ENCODE assay signal across 14 cellular contexts in the genomic region with DNA sequence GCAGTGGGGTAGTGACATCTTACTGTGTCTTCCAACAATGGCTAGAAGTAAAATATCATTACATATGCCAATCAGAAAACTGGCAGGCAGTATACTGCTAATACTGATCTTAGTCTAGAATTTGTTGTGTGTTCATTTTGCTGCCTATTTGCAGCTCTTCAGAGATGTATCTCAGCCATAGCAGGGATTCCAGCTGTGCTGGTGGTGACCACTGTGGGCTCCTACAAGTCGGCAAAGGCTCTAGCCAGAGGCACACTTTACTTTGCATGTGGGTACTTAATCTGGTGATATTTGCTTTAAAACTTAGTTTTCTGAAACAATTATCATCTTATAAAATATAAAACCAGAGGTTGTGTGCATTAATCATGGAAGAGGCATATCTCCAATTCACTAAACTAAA.
DNase-seq lines count a peak whose midpoint lies in the region; ATAC-seq and TF ChIP-seq lines count a peak whose summit lies in the region.
"Had no signal": no experiment of that assay in that cellular context is flagged by ENCODE, and none has a peak within 500 bp of the region (broad histone marks: within the 10 kb centered on the region; RNA-seq: fewer than 3 reads in every experiment).

No MANE protein-coding gene starts in this region.

- peak overlapping the region in 9 of 10 donors; percentile 5 to 81 (median 61) for H3K27ac ChIP-seq in heart right ventricle
- H3K27ac ChIP-seq in tibial artery: peak overlapping the region in 1 of 2 donors; percentile 17
- H3K27ac ChIP-seq: GM23248, PC-9 had no signal

- WGBS in heart right ventricle, 2 donors: 56 to 70% methylated on average over 1 of the region's 1 CpG

- H3K4me1 ChIP-seq in heart right ventricle (peaks cover 0 to 51% (median 29%) of the 10 kb centered on the region in 9 donors), tibial artery (peaks cover 0 to 28% (median 23%) of the 10 kb centered on the region in 4 donors)

- DNase-seq in heart right ventricle (no peak), left cardiac atrium (no peak), dermis blood vessel endothelial cell (peak; percentile 4), NCI-H2227 (lab: John Stamatoyannopoulos, UW; ENCODE audit: unreplicated experiment) (no peak), MCF 10A (ENCODE audit: unreplicated experiment) (no peak), tibial artery (no peak)
- DNase-seq in naive thymus-derived CD8-positive, alpha-beta T cell: no peak
- DNase-seq in activated naive CD8-positive, alpha-beta T cell treated with anti-CD3 and anti-CD28 coated beads for 36 hours: no peak
- DNase-seq: GF-D8, KBM-7, NCI-H1694, NCI-H446, PC-9 had no signal

- peaks cover 11 to 51% (median 34%) of the 10 kb centered on the region in 4 donors for H3K4me1 Mint-ChIP-seq in naive thymus-derived CD8-positive, alpha-beta T cell
- peaks cover 41% of the 10 kb centered on the region for H3K4me1 Mint-ChIP-seq in activated naive CD8-positive, alpha-beta T cell treated with anti-CD3 and anti-CD28 coated beads for 36 hours
- H3K4me1 Mint-ChIP-seq in MCF 10A (ENCODE audit: insufficient read depth, unreplicated experiment): no peaks in the 10 kb centered on the region

- TF ChIP-seq CTCF in heart right ventricle (IDR thresholded peaks at IDR 0.05): no peak
- TF ChIP-seq CTCF in MCF 10A (IDR thresholded peaks at IDR 0.05; ENCODE audit: unreplicated experiment): no peak
- no peak for TF ChIP-seq CTCF in tibial artery (IDR thresholded peaks at IDR 0.05)

- H3K27me3 ChIP-seq in heart right ventricle: no peaks in the 10 kb centered on the region
- H3K27me3 ChIP-seq in tibial artery: no peaks in the 10 kb centered on the region

- peak in 1 of 8 donors; percentile 11 for ATAC-seq in heart right ventricle
- ATAC-seq in left cardiac atrium: no peak
- ATAC-seq in naive thymus-derived CD8-positive, alpha-beta T cell: no peak

- H3K4me3 ChIP-seq in heart right ventricle (no peak overlapping the region), tibial artery (no peak overlapping the region)
- H3K4me3 ChIP-seq: GM23248, PC-9 had no signal

- POLR2A ChIA-PET in naive thymus-derived CD8-positive, alpha-beta T cell (lab: Charles Lee): no interaction called here
- POLR2A ChIA-PET in MCF 10A (lab: Yijun Ruan, JAX): interaction anchor here (0.7 kb wide), 1 partner anchor 1052 kb away, joined by 3 read pairs; no protein-coding TSS in a partner anchor

- peak overlapping the region in 6 of 10 donors; percentile 36 to 87 (median 54) for H3K27ac Mint-ChIP-seq in naive thymus-derived CD8-positive, alpha-beta T cell
- no peak overlapping the region for H3K27ac Mint-ChIP-seq in activated naive CD8-positive, alpha-beta T cell treated with anti-CD3 and anti-CD28 coated beads for 36 hours
- H3K27ac Mint-ChIP-seq in MCF 10A (ENCODE audit: low read depth, unreplicated experiment): no peak overlapping the region

- no peaks in the 10 kb centered on the region for H3K27me3 Mint-ChIP-seq in naive thymus-derived CD8-positive, alpha-beta T cell
- H3K27me3 Mint-ChIP-seq in activated naive CD8-positive, alpha-beta T cell treated with anti-CD3 and anti-CD28 coated beads for 36 hours: no peaks in the 10 kb centered on the region
- no peaks in the 10 kb centered on the region for H3K27me3 Mint-ChIP-seq in MCF 10A (ENCODE audit: insufficient read depth, unreplicated experiment)

- H3K36me3 ChIP-seq in heart right ventricle: peaks cover 0 to 35% (median 11%) of the 10 kb centered on the region in 9 donors
- H3K36me3 ChIP-seq in tibial artery: peaks cover 11 to 19% (median 16%) of the 10 kb centered on the region in 3 donors

- no TSS peak for BruUV-seq in MCF 10A (replicated peaks; lab: Mats Ljungman, UMichigan)

- H3K4me3 Mint-ChIP-seq in naive thymus-derived CD8-positive, alpha-beta T cell: no peak overlapping the region
- no peak overlapping the region for H3K4me3 Mint-ChIP-seq in activated naive CD8-positive, alpha-beta T cell treated with anti-CD3 and anti-CD28 coated beads for 36 hours
- H3K4me3 Mint-ChIP-seq in MCF 10A (ENCODE audit: unreplicated experiment): no peak overlapping the region

- H3K36me3 Mint-ChIP-seq in naive thymus-derived CD8-positive, alpha-beta T cell: peaks cover 0 to 58% (median 4%) of the 10 kb centered on the region in 3 donors
- peaks cover 1% of the 10 kb centered on the region for H3K36me3 Mint-ChIP-seq in activated naive CD8-positive, alpha-beta T cell treated with anti-CD3 and anti-CD28 coated beads for 36 hours
- peaks cover 4% of the 10 kb centered on the region for H3K36me3 Mint-ChIP-seq in MCF 10A (ENCODE audit: insufficient read depth, unreplicated experiment)

- H3K9me3 ChIP-seq in heart right ventricle (no peaks in the 10 kb centered on the region), tibial artery (no peaks in the 10 kb centered on the region)

- intact Hi-C loops in heart right ventricle (cut with DNase I): no loop called here
- intact Hi-C loops in left cardiac atrium (cut with DNase I): no loop called here
- intact Hi-C loops in MCF 10A (cut with micrococcal nuclease): no loop called here
- intact Hi-C loops in tibial artery (cut with DNase I; ENCODE audit: low total_unique reads): no loop called here

- CTCF ChIA-PET in MCF 10A (lab: Yijun Ruan, JAX): interaction anchor here (0.7 kb wide), 1 partner anchor 728 kb away, joined by 3 read pairs; no protein-coding TSS in a partner anchor

- H3K9me3 Mint-ChIP-seq in naive thymus-derived CD8-positive, alpha-beta T cell: no peaks in the 10 kb centered on the region
- H3K9me3 Mint-ChIP-seq in activated naive CD8-positive, alpha-beta T cell treated with anti-CD3 and anti-CD28 coated beads for 36 hours: no peaks in the 10 kb centered on the region
- no peaks in the 10 kb centered on the region for H3K9me3 Mint-ChIP-seq in MCF 10A (ENCODE audit: unreplicated experiment)

Comparison
In these comparisons a context has a peak if more than half of its experiments do, and no peak if none do; other contexts are left out.
1. H3K27ac Mint-ChIP-seq: peak in naive thymus-derived CD8-positive, alpha-beta T cell (6 of 10); none in activated naive CD8-positive, alpha-beta T cell treated with anti-CD3 and anti-CD28 coated beads for 36 hours (single experiment) and MCF 10A (single experiment).